In the genomic region with DNA sequence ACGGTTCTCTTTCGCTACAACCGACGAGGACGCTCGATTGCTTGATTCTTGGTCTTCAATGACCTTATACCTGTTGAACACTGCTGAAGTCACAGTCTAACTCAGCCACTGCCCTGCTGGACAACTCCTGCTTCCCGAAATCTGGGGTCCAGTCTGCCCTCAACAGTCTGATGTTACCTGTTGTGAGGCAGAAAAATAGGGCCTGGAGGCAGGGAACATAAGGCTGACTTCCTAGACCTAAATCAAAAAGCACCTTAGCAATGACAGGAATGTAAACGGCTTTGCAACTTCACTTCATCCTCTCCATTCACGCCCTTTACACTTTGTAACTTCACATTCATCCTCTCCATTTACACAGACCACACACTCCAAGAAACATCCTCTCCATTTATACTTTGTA, we compare ENCODE assay signal across 8 cellular contexts. TPM values are rescaled to one million over a fixed set of nuclear protein-coding genes. Genes with fewer than 3 reads are reported as not detected.
DNase-seq lines count a peak whose midpoint lies in the region; ATAC-seq, FAIRE-seq and TF ChIP-seq lines count a peak whose summit lies in the region.
"Had no signal": no experiment of that assay in that cellular context is flagged by ENCODE, and none has a peak within 500 bp of the region (broad histone marks: within the 10 kb centered on the region; RNA-seq: fewer than 3 reads in every experiment).

No MANE protein-coding gene starts in this region.

- FAIRE-seq in frontal cortex (lab: Jason Lieb, UNC): no peak

- no peak for ATAC-seq in activated CD8-positive, alpha-beta T cell treated with anti-CD3 and anti-CD28 coated beads for 36 hours
- ATAC-seq in stimulated activated naive CD8-positive, alpha-beta T cell treated with anti-CD3 and anti-CD28 coated beads, Interleukin-15, amount 100 ng/mL, for 72 hours: no peak
- ATAC-seq in HG02588 (IDR thresholded peaks at IDR 0.05; ENCODE audit: unreplicated experiment): no peak

- H3K36me3 Mint-ChIP-seq in activated CD8-positive, alpha-beta T cell treated with anti-CD3 and anti-CD28 coated beads for 36 hours (ENCODE audit: low read depth): no peaks in the 10 kb centered on the region

- DNase-seq in activated CD8-positive, alpha-beta T cell treated with anti-CD3 and anti-CD28 coated beads for 36 hours: no peak
- no peak for DNase-seq in stimulated activated naive CD8-positive, alpha-beta T cell treated with anti-CD3 and anti-CD28 coated beads, Interleukin-15, amount 100 ng/mL, for 72 hours
- no peak for DNase-seq in frontal cortex (ENCODE audit: low spot score in 2 of 2)
- DNase-seq in NCI-H1417 treated with DMSO at 0.1 percent for 48 hours (lab: John Stamatoyannopoulos, UW): no peak
- DNase-seq: NCI-H524 treated with DMSO at 0.1 percent for 48 hours had no signal

- TF ChIP-seq CTCF in activated CD8-positive, alpha-beta T cell treated with anti-CD3 and anti-CD28 coated beads for 36 hours (IDR thresholded peaks at IDR 0.05): no peak

- CTCF ChIA-PET in activated CD8-positive, alpha-beta T cell treated with anti-CD3 and anti-CD28 coated beads for 36 hours (lab: Charles Lee): interaction anchor here (0.7 to 2.9 kb wide), 5 partner anchors 15 to 75 kb away, joined by 3 to 10 read pairs (median 3); partner anchors contain the start of gene TCHP

- POLR2A ChIA-PET in activated CD8-positive, alpha-beta T cell treated with anti-CD3 and anti-CD28 coated beads for 36 hours (lab: Charles Lee): no interaction called here

- peak overlapping the region; percentile 43; the same call in 1 of the 2 replicates for H3K27ac ChIP-seq in HUES64 (ENCODE audit: low read depth, low read length)

- no peaks in the 10 kb centered on the region for H3K27me3 Mint-ChIP-seq in activated CD8-positive, alpha-beta T cell treated with anti-CD3 and anti-CD28 coated beads for 36 hours
- no peaks in the 10 kb centered on the region for H3K27me3 Mint-ChIP-seq in stimulated activated naive CD8-positive, alpha-beta T cell treated with anti-CD3 and anti-CD28 coated beads, Interleukin-15, amount 100 ng/mL, for 72 hours

- peaks cover 19% of the 10 kb centered on the region for H3K4me1 ChIP-seq in HUES64 (ENCODE audit: insufficient read depth, low read length)

- intact Hi-C loops in activated CD8-positive, alpha-beta T cell treated with anti-CD3 and anti-CD28 coated beads for 36 hours (cut with micrococcal nuclease): loop anchor here (2.0 kb wide), 1 partner anchor 76 kb away; no protein-coding TSS in a partner anchor

- no peaks in the 10 kb centered on the region for H3K9me3 ChIP-seq in HUES64 (ENCODE audit: insufficient read depth, low read depth, low read length)

- H3K27me3 ChIP-seq in HUES64 (ENCODE audit: insufficient read depth, low read length): peaks cover 6% of the 10 kb centered on the region

- H3K27ac Mint-ChIP-seq in activated CD8-positive, alpha-beta T cell treated with anti-CD3 and anti-CD28 coated beads for 36 hours: peak overlapping the region; percentile 30
- peak overlapping the region; percentile 67 to 69 for H3K27ac Mint-ChIP-seq in stimulated activated naive CD8-positive, alpha-beta T cell treated with anti-CD3 and anti-CD28 coated beads, Interleukin-15, amount 100 ng/mL, for 72 hours

- H3K36me3 ChIP-seq in HUES64 (ENCODE audit: insufficient read depth, low read length): no peaks in the 10 kb centered on the region

- peaks cover 30% of the 10 kb centered on the region for H3K4me1 Mint-ChIP-seq in activated CD8-positive, alpha-beta T cell treated with anti-CD3 and anti-CD28 coated beads for 36 hours (ENCODE audit: low read depth)
- peaks cover 42% of the 10 kb centered on the region for H3K4me1 Mint-ChIP-seq in stimulated activated naive CD8-positive, alpha-beta T cell treated with anti-CD3 and anti-CD28 coated beads, Interleukin-15, amount 100 ng/mL, for 72 hours

- H3K9me3 Mint-ChIP-seq in activated CD8-positive, alpha-beta T cell treated with anti-CD3 and anti-CD28 coated beads for 36 hours: no peaks in the 10 kb centered on the region
- H3K9me3 Mint-ChIP-seq in stimulated activated naive CD8-positive, alpha-beta T cell treated with anti-CD3 and anti-CD28 coated beads, Interleukin-15, amount 100 ng/mL, for 72 hours: no peaks in the 10 kb centered on the region

- H3K9ac ChIP-seq in HUES64 (ENCODE audit: low read depth, low read length): peak overlapping the region; percentile 9

- peak overlapping the region; percentile 73 for H3K4me3 Mint-ChIP-seq in activated CD8-positive, alpha-beta T cell treated with anti-CD3 and anti-CD28 coated beads for 36 hours
- peak overlapping the region; percentile 59 to 73 for H3K4me3 Mint-ChIP-seq in stimulated activated naive CD8-positive, alpha-beta T cell treated with anti-CD3 and anti-CD28 coated beads, Interleukin-15, amount 100 ng/mL, for 72 hours

- WGBS in HUES64: 4% methylated on average over 9 of the region's 9 CpGs

- peak overlapping the region; percentile 96 for H3K4me3 ChIP-seq in HUES64 (ENCODE audit: low read length)
- H3K4me3 ChIP-seq in iPS-11a (ENCODE audit: low read depth, low read length): peak overlapping the region; percentile 60

RNA-seq across cellular contexts. Expression of gene GLTP, which starts 0.6 kb away (rescaled TPM):
- 20.2 TPM for polyA plus RNA-seq in HUES64 (2013, experiment 1 of 2)
- 22.6 TPM for polyA plus RNA-seq in HUES64 (2013, experiment 2 of 2)
- 10 to 100 TPM; 19.9 to 21.2 TPM for total RNA-seq in activated CD8-positive, alpha-beta T cell treated with anti-CD3 and anti-CD28 coated beads for 36 hours
- 16.3 TPM for total RNA-seq in frontal cortex

RNA-seq across cellular contexts. Expression of gene TCHP, which starts 19.1 kb away (rescaled TPM):
- polyA plus RNA-seq in HUES64 (2013, experiment 1 of 2): 10.7 TPM
- 13.9 TPM for polyA plus RNA-seq in HUES64 (2013, experiment 2 of 2)
- total RNA-seq in activated CD8-positive, alpha-beta T cell treated with anti-CD3 and anti-CD28 coated beads for 36 hours: 10 to 100 TPM; 19.9 to 21.0 TPM
- 5.3 TPM for total RNA-seq in frontal cortex

RNA-seq across cellular contexts. Expression of gene TRPV4, which starts 47.7 kb away (rescaled TPM):
- 1.7 TPM for polyA plus RNA-seq in HUES64 (2013, experiment 1 of 2)
- polyA plus RNA-seq in HUES64 (2013, experiment 2 of 2): 2.3 TPM
- not detected for total RNA-seq in activated CD8-positive, alpha-beta T cell treated with anti-CD3 and anti-CD28 coated beads for 36 hours
- not detected for total RNA-seq in frontal cortex
